In the genomic region with DNA sequence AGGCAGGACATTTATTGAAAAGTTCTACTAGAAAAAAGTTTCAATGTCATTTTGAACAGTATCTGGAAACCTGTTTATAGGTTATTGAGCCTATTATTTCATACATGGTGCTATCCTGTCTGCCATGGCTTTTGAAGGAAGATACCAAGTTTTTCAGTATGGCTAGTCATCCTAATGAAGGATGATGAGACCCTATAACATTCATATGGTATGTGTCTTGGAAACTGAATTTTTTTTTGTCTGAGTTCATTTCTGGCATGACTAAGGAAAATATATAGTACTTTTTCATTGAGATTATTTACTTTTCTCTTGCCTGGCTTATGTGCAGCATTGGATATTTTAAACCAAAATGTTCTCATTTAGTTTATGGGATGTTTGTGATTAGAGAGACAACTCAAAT, we compare ENCODE assay signal across 1 cellular context.
TF ChIP-seq lines count a peak whose summit lies in the region.

No MANE protein-coding gene starts in this region.

TF ChIP-seq in IMR-90, 13 proteins besides CTCF, POLR2A, EP300 and RAD21:
- TF ChIP-seq RCOR1 (IDR thresholded peaks at IDR 0.05; ENCODE audit: insufficient replicate concordance, low read length) (no peak), BHLHE40 (IDR thresholded peaks at IDR 0.05; ENCODE audit: low read depth, low read length) (no peak), NFE2L2 (IDR thresholded peaks at IDR 0.05; ENCODE audit: low read depth, low read length) (no peak), MAFK (IDR thresholded peaks at IDR 0.05; ENCODE audit: low read depth, low read length) (no peak), RFX5 (IDR thresholded peaks at IDR 0.05; ENCODE audit: low read depth, low read length) (no peak), MXI1 (IDR thresholded peaks at IDR 0.05; ENCODE audit: borderline replicate concordance, low read depth, low read length) (no peak), CEBPB (IDR thresholded peaks at IDR 0.05; ENCODE audit: low read depth, low read length) (no peak), FOS (IDR thresholded peaks at IDR 0.05; ENCODE audit: low read depth, low read length) (no peak), CHD1 (IDR thresholded peaks at IDR 0.05; ENCODE audit: low read depth, low read length) (no peak), MAZ (IDR thresholded peaks at IDR 0.05; ENCODE audit: borderline replicate concordance, low read depth, low read length) (no peak), SMC3 (IDR thresholded peaks at IDR 0.05; ENCODE audit: low read depth, low read length) (no peak)
- TF ChIP-seq, protein P1, sequence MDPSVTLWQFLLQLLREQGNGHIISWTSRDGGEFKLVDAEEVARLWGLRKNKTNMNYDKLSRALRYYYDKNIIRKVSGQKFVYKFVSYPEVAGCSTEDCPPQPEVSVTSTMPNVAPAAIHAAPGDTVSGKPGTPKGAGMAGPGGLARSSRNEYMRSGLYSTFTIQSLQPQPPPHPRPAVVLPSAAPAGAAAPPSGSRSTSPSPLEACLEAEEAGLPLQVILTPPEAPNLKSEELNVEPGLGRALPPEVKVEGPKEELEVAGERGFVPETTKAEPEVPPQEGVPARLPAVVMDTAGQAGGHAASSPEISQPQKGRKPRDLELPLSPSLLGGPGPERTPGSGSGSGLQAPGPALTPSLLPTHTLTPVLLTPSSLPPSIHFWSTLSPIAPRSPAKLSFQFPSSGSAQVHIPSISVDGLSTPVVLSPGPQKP (IDR thresholded peaks at IDR 0.05; ENCODE audit: borderline replicate concordance, low read depth, low read length): no peak
- TF ChIP-seq, protein P2, sequence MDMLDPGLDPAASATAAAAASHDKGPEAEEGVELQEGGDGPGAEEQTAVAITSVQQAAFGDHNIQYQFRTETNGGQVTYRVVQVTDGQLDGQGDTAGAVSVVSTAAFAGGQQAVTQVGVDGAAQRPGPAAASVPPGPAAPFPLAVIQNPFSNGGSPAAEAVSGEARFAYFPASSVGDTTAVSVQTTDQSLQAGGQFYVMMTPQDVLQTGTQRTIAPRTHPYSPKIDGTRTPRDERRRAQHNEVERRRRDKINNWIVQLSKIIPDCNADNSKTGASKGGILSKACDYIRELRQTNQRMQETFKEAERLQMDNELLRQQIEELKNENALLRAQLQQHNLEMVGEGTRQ (IDR thresholded peaks at IDR 0.05; ENCODE audit: low read depth, low read length): no peak
